8 cellular contexts compared by ENCODE assay signal in the genomic region with DNA sequence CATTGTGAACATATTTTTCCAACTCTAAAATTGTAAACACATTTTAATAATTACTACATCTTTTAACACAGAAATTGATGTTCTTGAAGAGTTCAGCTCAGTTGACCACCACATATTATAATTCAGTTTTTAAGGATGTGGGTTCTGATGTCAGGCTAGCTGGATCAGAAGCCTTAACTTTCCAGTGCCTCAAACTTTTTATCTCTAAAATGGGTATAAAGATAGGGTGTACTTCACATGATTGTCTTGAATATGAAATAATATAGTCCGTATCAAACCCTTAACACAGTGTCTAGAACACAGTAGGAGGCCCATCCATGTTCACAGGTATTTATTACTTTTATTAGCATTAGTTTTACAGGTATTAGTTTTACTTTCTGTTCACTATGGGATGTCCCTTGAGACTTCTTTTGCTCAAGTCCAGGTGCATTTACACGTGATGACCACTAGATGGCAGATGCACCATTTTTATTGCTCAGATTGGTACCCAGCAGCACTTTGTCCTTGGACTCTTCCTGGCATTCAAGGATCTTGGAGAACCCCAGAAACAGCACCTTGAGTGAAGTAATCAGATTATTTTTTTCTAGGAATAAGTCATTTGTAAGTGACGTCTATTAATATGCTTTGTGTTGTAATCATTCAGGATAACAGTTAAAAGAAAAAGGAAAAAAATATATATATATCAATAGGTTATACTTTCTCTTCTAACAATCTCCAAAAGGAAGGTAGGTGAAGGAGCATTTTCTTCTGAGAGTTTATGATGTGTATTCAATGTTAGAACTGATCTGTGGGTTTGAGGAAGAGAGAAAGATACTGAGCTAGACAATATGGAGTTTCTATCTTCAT.
DNase-seq lines count a peak whose midpoint lies in the region; ATAC-seq, FAIRE-seq and TF ChIP-seq lines count a peak whose summit lies in the region.

No MANE protein-coding gene starts in this region.

- no peaks in the 10 kb centered on the region for H3K9me3 ChIP-seq in H1 (ENCODE audit: insufficient read depth in 2 of 2, low read depth in 1 of 2, low read length in 1 of 2)

- H2BK12ac ChIP-seq in H1 (ENCODE audit: low read depth, low read length) = no peak overlapping the region

- H3K79me2 ChIP-seq in H1 (ENCODE audit: control insufficient read depth in 1 of 2, insufficient read depth in 2 of 2, low read length in 2 of 2) = no peaks in the 10 kb centered on the region

- H3K36me3 Mint-ChIP-seq in activated CD4-positive, alpha-beta T cell treated with anti-CD3 and anti-CD28 coated beads, Interleukin-2, amount 10 ng/mL, durations not matched to agents 24 days and 14 days (ENCODE audit: low read depth) = no peaks in the 10 kb centered on the region
- no peaks in the 10 kb centered on the region for H3K36me3 Mint-ChIP-seq in memory B cell

- no peak overlapping the region for H2BK5ac ChIP-seq in H1 (ENCODE audit: low read depth, low read length)

- H3K27me3 Mint-ChIP-seq in activated CD4-positive, alpha-beta T cell treated with anti-CD3 and anti-CD28 coated beads, Interleukin-2, amount 10 ng/mL, durations not matched to agents 24 days and 14 days = no peaks in the 10 kb centered on the region
- peaks cover 4% of the 10 kb centered on the region for H3K27me3 Mint-ChIP-seq in memory B cell

- H3K9me3 Mint-ChIP-seq in activated CD4-positive, alpha-beta T cell treated with anti-CD3 and anti-CD28 coated beads, Interleukin-2, amount 10 ng/mL, durations not matched to agents 24 days and 14 days = no peaks in the 10 kb centered on the region
- no peaks in the 10 kb centered on the region for H3K9me3 Mint-ChIP-seq in memory B cell

- ATAC-seq in GM21717 (IDR thresholded peaks at IDR 0.05; ENCODE audit: unreplicated experiment) (peak; percentile 96), memory B cell (ENCODE audit: low read depth) (peak; percentile 81)

- H3K27me3 ChIP-seq in H1 (replicated peaks in 1 of 4; ENCODE audit: control insufficient read depth in 3 of 4, extremely low read depth in 1 of 4, insufficient read depth in 3 of 4, low read length in 3 of 4) = no peaks in the 10 kb centered on the region

- H3K9ac ChIP-seq in H1 (replicated peaks in 1 of 4; ENCODE audit: extremely low read depth in 1 of 4, low read depth in 3 of 4, low read length in 3 of 4) = no peak overlapping the region

- no peak overlapping the region for H3K27ac ChIP-seq in H1 (ENCODE audit: low read depth, low read length)

- no peak for TF ChIP-seq POLR2A in H1 (IDR thresholded peaks at IDR 0.05; ENCODE audit: control extremely low read depth in 1 of 2, low read depth in 2 of 2, low read length in 2 of 2)

- no peak overlapping the region for H3K27ac Mint-ChIP-seq in activated CD4-positive, alpha-beta T cell treated with anti-CD3 and anti-CD28 coated beads, Interleukin-2, amount 10 ng/mL, durations not matched to agents 24 days and 14 days
- H3K27ac Mint-ChIP-seq in memory B cell = no peak overlapping the region

- H3K4me2 ChIP-seq in H1 (ENCODE audit: insufficient read depth in 1 of 2, low read depth in 2 of 2, low read length in 2 of 2) = no peak overlapping the region

- no peak overlapping the region for H2BK15ac ChIP-seq in H1 (ENCODE audit: low read length)

- H4K8ac ChIP-seq in H1 (ENCODE audit: extremely low read depth, insufficient read depth, low read length) = no peak overlapping the region

- H2AK5ac ChIP-seq in H1 (ENCODE audit: low read depth, low read length) = no peak overlapping the region

- no peak overlapping the region for H2BK120ac ChIP-seq in H1 (replicated peaks; ENCODE audit: low read depth, low read length)

- peak; percentile 88 for FAIRE-seq in H1 (lab: Jason Lieb, UNC)

- no peak for TF ChIP-seq EP300 in H1 (IDR thresholded peaks at IDR 0.05; ENCODE audit: borderline replicate concordance in 1 of 2, low read depth in 2 of 2, low read length in 2 of 2)

- no peaks in the 10 kb centered on the region for H3K4me1 ChIP-seq in H1 (replicated peaks in 1 of 4; ENCODE audit: control insufficient read depth in 3 of 4, insufficient read depth in 4 of 4, low read length in 3 of 4)

- no peak overlapping the region for H3K4me3 ChIP-seq in H1 (ENCODE audit: extremely low read depth in 1 of 4, insufficient read depth in 2 of 4, low read depth in 3 of 4, low read length in 4 of 4)

- WGBS in H1 (ENCODE audit: extremely low coverage in 1 of 2, insufficient coverage in 1 of 2, insufficient read length in 1 of 2, insufficient replicate concordance in 2 of 2, low coverage in 1 of 2, low lambda C conversion rate in 2 of 2, missing lambda C conversion rate in 1 of 2), 2 experiments = 5% methylated on average over 3 of the region's 3 CpGs; no CpG with 5 or more reads in 1 of the 2 experiments

- intact Hi-C loops in activated CD4-positive, alpha-beta T cell treated with anti-CD3 and anti-CD28 coated beads, Interleukin-2, amount 10 ng/mL, durations not matched to agents 24 days and 14 days (cut with micrococcal nuclease) = loop anchor here (2.0 kb wide), 1 partner anchor 1574 kb away; no protein-coding TSS in a partner anchor

- H4K20me1 ChIP-seq in H1 (replicated peaks in 1 of 2; ENCODE audit: control insufficient read depth in 1 of 2, insufficient read depth in 2 of 2, low read length in 2 of 2) = no peaks in the 10 kb centered on the region

- TF ChIP-seq CTCF in H1 (IDR thresholded peaks at IDR 0.05; ENCODE audit: control extremely low read depth in 1 of 3, insufficient read depth in 1 of 3, low read depth in 1 of 3, low read length in 3 of 3) = peak in 2 of 3 experiments; percentile 72 to 84; a peak in 3 of 4 replicates

- no peak overlapping the region for H2AFZ ChIP-seq in H1 (ENCODE audit: low read length)

- H3K18ac ChIP-seq in H1 (ENCODE audit: extremely low read depth, low read length) = no peak overlapping the region

- no peak overlapping the region for H3K23ac ChIP-seq in H1 (ENCODE audit: insufficient read length)

- peak; percentile 65 for DNase-seq in activated CD4-positive, alpha-beta T cell treated with anti-CD3 and anti-CD28 coated beads, Interleukin-2, amount 10 ng/mL, durations not matched to agents 24 days and 14 days
- DNase-seq in activated CD4-positive, alpha-beta T cell treated with anti-CD3 and anti-CD28 coated beads, Interleukin-2, amount 50 U/mL, for 1 hour = no peak
- DNase-seq in HT-29 (ENCODE audit: low spot score) = peak; percentile 70
- DNase-seq in OCI-M1 (lab: John Stamatoyannopoulos, UW) = peak; percentile 70
- no peak for DNase-seq in H1 (ENCODE audit: low read depth in 1 of 2, low spot score in 2 of 2)
- peak in 1 of 2 donors; percentile 53 for DNase-seq in memory B cell (ENCODE audit: low spot score in 2 of 2)
- no peak for DNase-seq in NCI-H1048 (lab: John Stamatoyannopoulos, UW)

- CTCF ChIA-PET in H1 (lab: Charles Lee; ENCODE audit: partially characterized antibody) = interaction anchor here (0.6 to 10.4 kb wide), 27 partner anchors 8 to 1543 kb away, joined by 3 to 72 read pairs (median 3); a partner anchor contains a TSS

- H3K14ac ChIP-seq in H1 (ENCODE audit: insufficient read length) = no peak overlapping the region

- H3K23me2 ChIP-seq in H1 (ENCODE audit: low read depth, low read length) = no peaks in the 10 kb centered on the region

- no peaks in the 10 kb centered on the region for H3K4me1 Mint-ChIP-seq in activated CD4-positive, alpha-beta T cell treated with anti-CD3 and anti-CD28 coated beads, Interleukin-2, amount 10 ng/mL, durations not matched to agents 24 days and 14 days
- H3K4me1 Mint-ChIP-seq in memory B cell = no peaks in the 10 kb centered on the region

- H2BK20ac ChIP-seq in H1 (ENCODE audit: low read length) = no peak overlapping the region

- no peak overlapping the region for H4K91ac ChIP-seq in H1 (replicated peaks; ENCODE audit: insufficient read length, low read length)

- H3K79me1 ChIP-seq in H1 (ENCODE audit: low read depth, low read length) = no peaks in the 10 kb centered on the region

- peak; percentile 89 to 90 for TF ChIP-seq RAD21 in H1 (IDR thresholded peaks at IDR 0.05 in 1 of 2, conservative IDR thresholded peaks at IDR 0.05 in 1 of 2; ENCODE audit: low read depth in 2 of 2, low read length in 2 of 2)

- no peak overlapping the region for H3K56ac ChIP-seq in H1 (replicated peaks; ENCODE audit: insufficient read length, low read depth, low read length)

- H3K36me3 ChIP-seq in H1 (ENCODE audit: control insufficient read depth in 2 of 4, insufficient read depth in 4 of 4, low read length in 3 of 4) = no peaks in the 10 kb centered on the region

- POLR2A ChIA-PET in H1 (lab: Charles Lee; ENCODE audit: partially characterized antibody) = no interaction called here

- no peak overlapping the region for H4K5ac ChIP-seq in H1 (ENCODE audit: insufficient read length, low read depth, low read length)

- H3K4me3 Mint-ChIP-seq in activated CD4-positive, alpha-beta T cell treated with anti-CD3 and anti-CD28 coated beads, Interleukin-2, amount 10 ng/mL, durations not matched to agents 24 days and 14 days = no peak overlapping the region
- H3K4me3 Mint-ChIP-seq in memory B cell = no peak overlapping the region

- no peak overlapping the region for H3K4ac ChIP-seq in H1 (replicated peaks; ENCODE audit: insufficient read length, low read depth, low read length)

TF ChIP-seq in H1, 55 proteins besides CTCF, POLR2A, EP300 and RAD21:
- TF ChIP-seq CTBP2 (IDR thresholded peaks at IDR 0.05; ENCODE audit: borderline replicate concordance, insufficient read depth, insufficient read length, low read length) = no peak
- TF ChIP-seq HDAC2 (IDR thresholded peaks at IDR 0.05; ENCODE audit: borderline replicate concordance in 1 of 2, low read depth in 2 of 2, low read length in 2 of 2) = peak in 1 of 2 experiments; percentile 48; a peak in 1 of 4 replicates
TF ChIP-seq in H1: peak in this region for 1.

Comparison
In these comparisons a context has a peak if more than half of its experiments do, and no peak if none do; other contexts are left out.
1. DNase-seq: peak in activated CD4-positive, alpha-beta T cell treated with anti-CD3 and anti-CD28 coated beads, Interleukin-2, amount 10 ng/mL, durations not matched to agents 24 days and 14 days (single experiment), HT-29 (single experiment) and OCI-M1 (single experiment); none in activated CD4-positive, alpha-beta T cell treated with anti-CD3 and anti-CD28 coated beads, Interleukin-2, amount 50 U/mL, for 1 hour (single experiment), H1 (0 of 2) and NCI-H1048 (single experiment).